Comparison of ENCODE assay signal across 1 cellular context in genomic region chr12:123131291-123131831, GRCh38.
TF ChIP-seq lines count a peak whose summit lies in the region.

No MANE protein-coding gene starts in this region.

TF ChIP-seq in IMR-90, 13 proteins besides CTCF, POLR2A, EP300 and RAD21 (continued from another document):
- TF ChIP-seq ELK1 (IDR thresholded peaks at IDR 0.05; ENCODE audit: borderline replicate concordance, low read depth, low read length) (no peak), RFX5 (IDR thresholded peaks at IDR 0.05; ENCODE audit: low read depth, low read length) (no peak), MAFK (IDR thresholded peaks at IDR 0.05; ENCODE audit: low read depth, low read length) (no peak), RCOR1 (IDR thresholded peaks at IDR 0.05; ENCODE audit: insufficient replicate concordance, low read length) (no peak), MAZ (IDR thresholded peaks at IDR 0.05; ENCODE audit: borderline replicate concordance, low read depth, low read length) (no peak)
TF ChIP-seq in IMR-90: peak in this region for 0.
